ENCODE assay signal across 19 cellular contexts in the genomic region with DNA sequence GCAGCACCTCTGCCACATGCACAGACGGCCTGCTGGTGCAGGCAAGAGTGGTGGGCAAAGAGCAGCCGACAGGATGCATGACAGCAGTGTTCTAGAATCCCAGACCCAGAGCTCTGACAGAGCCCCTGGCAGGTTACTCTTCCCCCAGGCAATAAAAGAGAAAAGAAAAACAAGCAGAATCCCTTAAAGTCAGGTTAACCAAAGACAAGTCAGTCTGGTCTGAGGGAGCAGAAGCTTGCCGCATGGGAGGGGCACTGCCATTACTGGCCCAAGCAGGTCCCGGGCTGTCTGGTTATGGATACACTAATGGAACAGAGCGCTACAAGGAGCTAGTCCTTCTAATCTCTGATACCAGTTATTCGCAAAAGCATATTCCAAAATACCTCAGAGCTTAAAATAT. TPM values are rescaled to one million over a fixed set of nuclear protein-coding genes. Genes with fewer than 3 reads are reported as not detected.
DNase-seq lines count a peak whose midpoint lies in the region; ATAC-seq and TF ChIP-seq lines count a peak whose summit lies in the region.
"Had no signal": no experiment of that assay in that cellular context is flagged by ENCODE, and none has a peak within 500 bp of the region (broad histone marks: within the 10 kb centered on the region; RNA-seq: fewer than 3 reads in every experiment).

No MANE protein-coding gene starts in this region.

- peaks cover 8% of the 10 kb centered on the region for H3K36me3 Mint-ChIP-seq in CD4-positive, CD25-positive, alpha-beta regulatory T cell
- no peaks in the 10 kb centered on the region for H3K36me3 Mint-ChIP-seq in brain
- no peaks in the 10 kb centered on the region for H3K36me3 Mint-ChIP-seq in neural progenitor cell

- H3K4me1 ChIP-seq in CD4-positive, CD25-positive, alpha-beta regulatory T cell (ENCODE audit: control insufficient read depth, insufficient read depth, low read length, poor library complexity, severe bottlenecking) = no peaks in the 10 kb centered on the region
- H3K4me1 ChIP-seq in foreskin keratinocyte (peaks cover 43% of the 10 kb centered on the region), neural progenitor cell (no peaks in the 10 kb centered on the region), esophagus muscularis mucosa (peaks cover 16 to 65% (median 44%) of the 10 kb centered on the region in 4 donors)

- no peaks in the 10 kb centered on the region for H3K9me3 ChIP-seq in CD4-positive, CD25-positive, alpha-beta regulatory T cell (ENCODE audit: control insufficient read depth in 2 of 2, low read length in 2 of 2)
- no peaks in the 10 kb centered on the region for H3K9me3 ChIP-seq in neural cell (ENCODE audit: low read length)
- no peaks in the 10 kb centered on the region for H3K9me3 ChIP-seq in neural progenitor cell (ENCODE audit: low read depth)
- H3K9me3 ChIP-seq in esophagus muscularis mucosa = no peaks in the 10 kb centered on the region

- no peaks in the 10 kb centered on the region for H3K79me2 ChIP-seq in neural cell (replicated peaks; ENCODE audit: insufficient read depth, low read length)
- H3K79me2 ChIP-seq in neural progenitor cell (ENCODE audit: low read depth) = no peaks in the 10 kb centered on the region

- no peak for TF ChIP-seq POLR2A in esophagus muscularis mucosa (IDR thresholded peaks at IDR 0.05; ENCODE audit: low read depth)

- no peak overlapping the region for H3K4me3 ChIP-seq in CD4-positive, CD25-positive, alpha-beta regulatory T cell (ENCODE audit: low read depth, low read length)
- H3K4me3 ChIP-seq in neural cell (ENCODE audit: low read length) (peak overlapping the region; percentile 48), neural progenitor cell (no peak overlapping the region), esophagus muscularis mucosa (no peak overlapping the region)

- H3K27me3 Mint-ChIP-seq in CD4-positive, CD25-positive, alpha-beta regulatory T cell = no peaks in the 10 kb centered on the region
- H3K27me3 Mint-ChIP-seq in brain = peaks cover 3% of the 10 kb centered on the region
- no peaks in the 10 kb centered on the region for H3K27me3 Mint-ChIP-seq in neural progenitor cell (ENCODE audit: insufficient read depth, low read depth)
- H3K27me3 Mint-ChIP-seq: B cell had no signal

- H3K27me3 ChIP-seq in CD4-positive, CD25-positive, alpha-beta regulatory T cell (ENCODE audit: control insufficient read depth, insufficient read depth, low read length) = no peaks in the 10 kb centered on the region
- H3K27me3 ChIP-seq in foreskin keratinocyte (no peaks in the 10 kb centered on the region), neural cell (ENCODE audit: insufficient read depth, low read depth, low read length) (no peaks in the 10 kb centered on the region), neural progenitor cell (no peaks in the 10 kb centered on the region), esophagus muscularis mucosa (no peaks in the 10 kb centered on the region)

- H3K27ac ChIP-seq in CD4-positive, CD25-positive, alpha-beta regulatory T cell (ENCODE audit: insufficient read depth, low read length, poor library complexity, severe bottlenecking) = no peak overlapping the region
- H3K27ac ChIP-seq in foreskin keratinocyte = no peak overlapping the region
- H3K27ac ChIP-seq in neural cell (ENCODE audit: low read length) = no peak overlapping the region
- no peak overlapping the region for H3K27ac ChIP-seq in neural progenitor cell
- H3K27ac ChIP-seq in esophagus muscularis mucosa (replicated peaks in 1 of 4) = no peak overlapping the region

- intact Hi-C loops in esophagus muscularis mucosa (cut with DNase I) = no loop called here

- no peak for ATAC-seq in CD4-positive, CD25-positive, alpha-beta regulatory T cell (ENCODE audit: low read depth in 2 of 2)
- ATAC-seq in foreskin keratinocyte (peak; percentile 45), HG02973 (IDR thresholded peaks at IDR 0.05; ENCODE audit: unreplicated experiment) (no peak)
- ATAC-seq: HepG2 had no signal

- no peak for TF ChIP-seq RAD21 in neural cell (conservative IDR thresholded peaks at IDR 0.05)

- DNase-seq in CD4-positive, CD25-positive, alpha-beta regulatory T cell = no peak
- DNase-seq in foreskin keratinocyte (no peak), NCI-H1694 (lab: John Stamatoyannopoulos, UW) (no peak), neural progenitor cell (ENCODE audit: low spot score) (no peak), esophagus muscularis mucosa (ENCODE audit: extremely low spot score) (no peak)
- DNase-seq: 8988T, COR-L47, KBM-7, NCI-H1105, NCI-H2081 treated with DMSO at 0.1 percent for 48 hours, NCI-H510A, NCI-H774, RPMI8226, SIG-M5 had no signal

- no peaks in the 10 kb centered on the region for H3K36me3 ChIP-seq in CD4-positive, CD25-positive, alpha-beta regulatory T cell (ENCODE audit: control insufficient read depth, insufficient read depth, low read length)
- H3K36me3 ChIP-seq in neural cell (ENCODE audit: insufficient read depth, low read length) = no peaks in the 10 kb centered on the region
- no peaks in the 10 kb centered on the region for H3K36me3 ChIP-seq in neural progenitor cell
- no peaks in the 10 kb centered on the region for H3K36me3 ChIP-seq in esophagus muscularis mucosa

- TF ChIP-seq CTCF in brain (conservative IDR thresholded peaks at IDR 0.05) (no peak), foreskin keratinocyte (conservative IDR thresholded peaks at IDR 0.05) (no peak), neural cell (IDR thresholded peaks at IDR 0.05; ENCODE audit: poor library complexity, severe bottlenecking) (no peak), neural progenitor cell (IDR thresholded peaks at IDR 0.05) (no peak), esophagus muscularis mucosa (IDR thresholded peaks at IDR 0.05) (no peak)

- H3K4me3 Mint-ChIP-seq in CD4-positive, CD25-positive, alpha-beta regulatory T cell = no peak overlapping the region
- H3K4me3 Mint-ChIP-seq in brain = peak overlapping the region in 4 of 5 experiments; percentile 7 to 94 (median 61)
- no peak overlapping the region for H3K4me3 Mint-ChIP-seq in neural progenitor cell
- H3K4me3 Mint-ChIP-seq: B cell had no signal

- H3K9ac ChIP-seq in neural cell (ENCODE audit: low read length) = no peak overlapping the region
- no peak overlapping the region for H3K9ac ChIP-seq in neural progenitor cell

- peaks cover 0 to 2% (median 0%) of the 10 kb centered on the region in 7 donors for H3K9me3 Mint-ChIP-seq in CD4-positive, CD25-positive, alpha-beta regulatory T cell
- no peaks in the 10 kb centered on the region for H3K9me3 Mint-ChIP-seq in brain
- no peaks in the 10 kb centered on the region for H3K9me3 Mint-ChIP-seq in neural progenitor cell

- WGBS in esophagus muscularis mucosa = 92% methylated on average over 6 of the region's 6 CpGs

- H4K20me1 ChIP-seq in neural cell (ENCODE audit: insufficient read depth) (no peaks in the 10 kb centered on the region), neural progenitor cell (ENCODE audit: low read depth) (no peaks in the 10 kb centered on the region)

- H3K4me2 ChIP-seq in neural cell (ENCODE audit: low read length) (no peak overlapping the region), neural progenitor cell (no peak overlapping the region)

- peak overlapping the region in 2 of 3 donors; percentile 17 to 47 for H3K27ac Mint-ChIP-seq in CD4-positive, CD25-positive, alpha-beta regulatory T cell
- H3K27ac Mint-ChIP-seq in brain (peak overlapping the region in 4 of 5 experiments; percentile 20 to 100 (median 62)), neural progenitor cell (no peak overlapping the region)
- H3K27ac Mint-ChIP-seq: B cell had no signal

- H3K4me1 Mint-ChIP-seq in CD4-positive, CD25-positive, alpha-beta regulatory T cell = peaks cover 8 to 62% (median 39%) of the 10 kb centered on the region in 4 donors
- H3K4me1 Mint-ChIP-seq in brain (peaks cover 53% of the 10 kb centered on the region), neural progenitor cell (peaks cover 12% of the 10 kb centered on the region)
- H3K4me1 Mint-ChIP-seq: B cell had no signal

- no peaks in the 10 kb centered on the region for H3F3A ChIP-seq in neural cell (ENCODE audit: insufficient read depth, low read length, poor library complexity, severe bottlenecking)
- H3F3A ChIP-seq in neural progenitor cell (ENCODE audit: low read depth) = no peaks in the 10 kb centered on the region

- TF ChIP-seq EP300 in neural cell (conservative IDR thresholded peaks at IDR 0.05; ENCODE audit: poor library complexity, severe bottlenecking) = no peak
- no peak for TF ChIP-seq EP300 in esophagus muscularis mucosa (IDR thresholded peaks at IDR 0.05)

- no peaks in the 10 kb centered on the region for H3K9me2 ChIP-seq in neural cell (ENCODE audit: insufficient read depth, low read length)

- H2AFZ ChIP-seq in neural cell (ENCODE audit: low read depth, low read length) (no peak overlapping the region), neural progenitor cell (replicated peaks) (no peak overlapping the region)

TF ChIP-seq in neural cell, 6 proteins besides CTCF, POLR2A, EP300 and RAD21 (continues in another document):
- TF ChIP-seq SMC3 (conservative IDR thresholded peaks at IDR 0.05; ENCODE audit: poor library complexity) (no peak), EZH2 (IDR thresholded peaks at IDR 0.05; ENCODE audit: borderline replicate concordance, insufficient read depth, low read length, poor library complexity, severe bottlenecking) (no peak), MXI1 (conservative IDR thresholded peaks at IDR 0.05; ENCODE audit: poor library complexity, severe bottlenecking) (no peak), POLR2AphosphoS5 (IDR thresholded peaks at IDR 0.05) (no peak), TAF1 (IDR thresholded peaks at IDR 0.05; ENCODE audit: low read depth) (no peak)

RNA-seq across cellular contexts. Expression of gene DOCK9, which starts 36.1 kb away (rescaled TPM):
- total RNA-seq in CD4-positive, CD25-positive, alpha-beta regulatory T cell = 75.0 TPM
- polyA plus RNA-seq in CD4-positive, CD25-positive, alpha-beta regulatory T cell = 1 to 10 TPM; 4.4 to 8.3 (median 6.6) TPM
- polyA plus RNA-seq in brain (ENCODE audit: insufficient read depth, low read depth, low replicate concordance) (31.3 TPM), foreskin keratinocyte (29.6 and 32.6 TPM in 2 replicates), neural cell (11.4 and 12.8 TPM in 2 replicates)
- total RNA-seq in foreskin keratinocyte (160 and 175 TPM in 2 replicates), neural progenitor cell (ENCODE audit: low replicate concordance) (16.6 and 20.3 TPM in 2 replicates), esophagus muscularis mucosa (100 to 1,000 TPM; 127 to 191 (median 154) TPM)
- polyA minus RNA-seq in neural cell = 19.0 and 23.5 TPM in 2 replicates

Comparison
In these comparisons a context has a peak if more than half of its experiments do, and no peak if none do; other contexts are left out.
1. H3K4me3 Mint-ChIP-seq: peak in brain (4 of 5); none in CD4-positive, CD25-positive, alpha-beta regulatory T cell (0 of 4) and neural progenitor cell (single experiment).